In genomic region chr21:43911015-43911934, GRCh38 we compare ENCODE assay signal across 1 cellular context.
TF ChIP-seq lines count a peak whose summit lies in the region.

No MANE protein-coding gene starts in this region.

TF ChIP-seq in HepG2, 621 proteins besides CTCF, POLR2A, EP300 and RAD21 (continued from another document):
- TF ChIP-seq KIAA2018 (CRISPR knock-in tag; IDR thresholded peaks at IDR 0.05; ENCODE audit: borderline replicate concordance) (no peak), ZNF501 (CRISPR knock-in tag; IDR thresholded peaks at IDR 0.05) (peak; percentile 70), ZNF761 (CRISPR knock-in tag; conservative IDR thresholded peaks at IDR 0.05) (no peak), PATZ1 (CRISPR knock-in tag; IDR thresholded peaks at IDR 0.05) (peak; percentile 75), SRSF9 (IDR thresholded peaks at IDR 0.05; ENCODE audit: borderline replicate concordance, insufficient read depth, low read depth, low read length, poor library complexity, severe bottlenecking) (no peak), CEBPB (IDR thresholded peaks at IDR 0.05; ENCODE audit: borderline replicate concordance, low read depth, low read length) (peak; percentile 97), ZNF850 (CRISPR knock-in tag; conservative IDR thresholded peaks at IDR 0.05) (no peak), NFKBIZ (CRISPR knock-in tag; IDR thresholded peaks at IDR 0.05) (no peak), ZNF629 (CRISPR knock-in tag; conservative IDR thresholded peaks at IDR 0.05) (no peak), KLF15 (CRISPR knock-in tag; IDR thresholded peaks at IDR 0.05; ENCODE audit: borderline replicate concordance) (no peak), HDAC6 (IDR thresholded peaks at IDR 0.05; ENCODE audit: low read depth, low read length) (no peak), CBX2 (IDR thresholded peaks at IDR 0.05; ENCODE audit: low read depth, low read length) (no peak), CBX2 (CRISPR knock-in tag; IDR thresholded peaks at IDR 0.05; ENCODE audit: low read depth) (no peak), CBFB (CRISPR knock-in tag; IDR thresholded peaks at IDR 0.05) (0 out of 2 replicates have a peak, but pooled peaks have one; percentile 44), ARNTL (CRISPR knock-in tag; IDR thresholded peaks at IDR 0.05) (peak; percentile 71; the same call in 1 of the 2 replicates), SKIL (CRISPR knock-in tag; IDR thresholded peaks at IDR 0.05; ENCODE audit: borderline replicate concordance) (0 out of 2 replicates have a peak, but pooled peaks have one; percentile 30), RXRA (CRISPR knock-in tag; IDR thresholded peaks at IDR 0.05) (peak; percentile 91), ZFP91 (CRISPR knock-in tag; IDR thresholded peaks at IDR 0.05; ENCODE audit: borderline replicate concordance) (peak; percentile 69; the same call in 1 of the 2 replicates), FOXA3 (CRISPR knock-in tag; IDR thresholded peaks at IDR 0.05) (peak; percentile 44), REST (IDR thresholded peaks at IDR 0.05; ENCODE audit: borderline replicate concordance in 1 of 2, low read depth in 1 of 2, low read length in 2 of 2) (no peak), POLR2AphosphoS2 (IDR thresholded peaks at IDR 0.05; ENCODE audit: low read depth, low read length) (no peak), ZNF251 (CRISPR knock-in tag; IDR thresholded peaks at IDR 0.05) (no peak), RXRB (CRISPR knock-in tag; IDR thresholded peaks at IDR 0.05; ENCODE audit: borderline replicate concordance) (peak; percentile 70; the same call in 1 of the 2 replicates), SP2 (CRISPR knock-in tag; IDR thresholded peaks at IDR 0.05) (no peak), ONECUT2 (CRISPR knock-in tag; IDR thresholded peaks at IDR 0.05) (no peak), THRA (CRISPR knock-in tag; IDR thresholded peaks at IDR 0.05; ENCODE audit: borderline replicate concordance) (peak; percentile 82; the same call in 1 of the 2 replicates), ZNF275 (CRISPR knock-in tag; IDR thresholded peaks at IDR 0.05; ENCODE audit: borderline replicate concordance) (no peak), ZNF317 (CRISPR knock-in tag; IDR thresholded peaks at IDR 0.05) (no peak)
